In the genomic region with DNA sequence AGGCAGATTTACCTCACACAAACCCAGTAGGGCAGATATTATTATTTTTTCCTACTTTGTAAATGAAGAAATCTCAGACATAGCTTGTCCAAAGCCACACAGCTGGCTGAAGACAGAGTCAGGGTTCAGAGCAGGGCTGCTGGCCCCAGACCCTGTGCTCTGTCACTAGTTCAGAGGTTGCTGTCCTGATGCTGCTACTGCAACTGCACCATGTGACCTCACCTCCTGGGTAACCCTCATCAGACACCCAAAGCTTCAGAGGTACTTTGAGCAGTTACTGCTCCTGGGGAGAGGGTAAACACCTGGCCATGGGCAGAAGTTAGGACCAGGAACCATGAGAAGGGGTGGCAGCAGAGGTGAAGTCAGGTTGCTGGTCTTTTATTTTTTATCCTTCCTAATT, we compare ENCODE assay signal across 1 cellular context.
TF ChIP-seq lines count a peak whose summit lies in the region.

No MANE protein-coding gene starts in this region.

TF ChIP-seq in HepG2, 621 proteins besides CTCF, POLR2A, EP300 and RAD21 (continued from another document):
- TF ChIP-seq, protein P1, sequence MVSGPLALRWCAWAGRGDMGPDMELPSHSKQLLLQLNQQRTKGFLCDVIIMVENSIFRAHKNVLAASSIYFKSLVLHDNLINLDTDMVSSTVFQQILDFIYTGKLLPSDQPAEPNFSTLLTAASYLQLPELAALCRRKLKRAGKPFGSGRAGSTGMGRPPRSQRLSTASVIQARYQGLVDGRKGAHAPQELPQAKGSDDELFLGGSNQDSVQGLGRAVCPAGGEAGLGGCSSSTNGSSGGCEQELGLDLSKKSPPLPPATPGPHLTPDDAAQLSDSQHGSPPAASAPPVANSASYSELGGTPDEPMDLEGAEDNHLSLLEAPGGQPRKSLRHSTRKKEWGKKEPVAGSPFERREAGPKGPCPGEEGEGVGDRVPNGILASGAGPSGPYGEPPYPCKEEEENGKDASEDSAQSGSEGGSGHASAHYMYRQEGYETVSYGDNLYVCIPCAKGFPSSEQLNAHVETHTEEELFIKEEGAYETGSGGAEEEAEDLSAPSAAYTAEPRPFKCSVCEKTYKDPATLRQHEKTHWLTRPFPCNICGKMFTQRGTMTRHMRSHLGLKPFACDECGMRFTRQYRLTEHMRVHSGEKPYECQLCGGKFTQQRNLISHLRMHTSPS (CRISPR knock-in tag; IDR thresholded peaks at IDR 0.05; ENCODE audit: low read depth): no peak
- TF ChIP-seq BRD4 (CRISPR knock-in tag; IDR thresholded peaks at IDR 0.05) (no peak), KMT2B (CRISPR knock-in tag; IDR thresholded peaks at IDR 0.05) (no peak), ZNF687 (CRISPR knock-in tag; IDR thresholded peaks at IDR 0.05) (peak; percentile 13; the same call in 1 of the 2 replicates), ZBTB34 (CRISPR knock-in tag; IDR thresholded peaks at IDR 0.05) (no peak), CBX2 (IDR thresholded peaks at IDR 0.05; ENCODE audit: low read depth, low read length) (no peak), CBX2 (CRISPR knock-in tag; IDR thresholded peaks at IDR 0.05; ENCODE audit: low read depth) (no peak), NBN (conservative IDR thresholded peaks at IDR 0.05) (no peak), ZNF280B (CRISPR knock-in tag; IDR thresholded peaks at IDR 0.05; ENCODE audit: borderline replicate concordance) (no peak)
- TF ChIP-seq, protein P2, sequence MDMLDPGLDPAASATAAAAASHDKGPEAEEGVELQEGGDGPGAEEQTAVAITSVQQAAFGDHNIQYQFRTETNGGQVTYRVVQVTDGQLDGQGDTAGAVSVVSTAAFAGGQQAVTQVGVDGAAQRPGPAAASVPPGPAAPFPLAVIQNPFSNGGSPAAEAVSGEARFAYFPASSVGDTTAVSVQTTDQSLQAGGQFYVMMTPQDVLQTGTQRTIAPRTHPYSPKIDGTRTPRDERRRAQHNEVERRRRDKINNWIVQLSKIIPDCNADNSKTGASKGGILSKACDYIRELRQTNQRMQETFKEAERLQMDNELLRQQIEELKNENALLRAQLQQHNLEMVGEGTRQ (IDR thresholded peaks at IDR 0.05; ENCODE audit: low read depth, low read length): peak; percentile 52
- TF ChIP-seq, protein P2 (CRISPR knock-in tag; IDR thresholded peaks at IDR 0.05; ENCODE audit: borderline replicate concordance): peak; percentile 73; the same call in 1 of the 2 replicates
TF ChIP-seq in HepG2: peak in this region for 2.
